25 cellular contexts compared by ENCODE assay signal in genomic region chr7:130145424-130146106, GRCh38. TPM values are rescaled to one million over a fixed set of nuclear protein-coding genes. Genes with fewer than 3 reads are reported as not detected.
DNase-seq lines count a peak whose midpoint lies in the region; ATAC-seq, FAIRE-seq and TF ChIP-seq lines count a peak whose summit lies in the region.
"Had no signal": no experiment of that assay in that cellular context is flagged by ENCODE, and none has a peak within 500 bp of the region (broad histone marks: within the 10 kb centered on the region; RNA-seq: fewer than 3 reads in every experiment).

No MANE protein-coding gene starts in this region.

- H3K36me3 Mint-ChIP-seq in activated CD8-positive, alpha-beta T cell treated with anti-CD3 and anti-CD28 coated beads, Interleukin-2, amount 10 ng/mL, durations not matched to agents 7 days and 5 days (ENCODE audit: low read depth): peaks cover 2% of the 10 kb centered on the region
- H3K36me3 Mint-ChIP-seq: activated CD4-positive, alpha-beta memory T cell treated with anti-CD3 and anti-CD28 coated beads for 36 hours had no signal

- H3K27me3 ChIP-seq in lower lobe of right lung (ENCODE audit: low read depth) (no peaks in the 10 kb centered on the region), pancreas (no peaks in the 10 kb centered on the region), psoas muscle (ENCODE audit: insufficient read depth in 3 of 3, low read length in 2 of 3) (no peaks in the 10 kb centered on the region), small intestine (ENCODE audit: control insufficient read depth in 2 of 2, insufficient read depth in 2 of 2, low read length in 2 of 2) (no peaks in the 10 kb centered on the region)
- H3K27me3 ChIP-seq: heart left ventricle, left lung, vagina had no signal

- intact Hi-C loops in lower lobe of right lung (cut with DNase I): no loop called here
- intact Hi-C loops in pancreas (cut with DNase I): no loop called here
- intact Hi-C loops in psoas muscle (cut with DNase I): no loop called here

- H3K4me1 Mint-ChIP-seq in activated CD8-positive, alpha-beta T cell treated with anti-CD3 and anti-CD28 coated beads, Interleukin-2, amount 10 ng/mL, durations not matched to agents 7 days and 5 days (ENCODE audit: low read depth): peaks cover 4% of the 10 kb centered on the region

- POLR2A ChIA-PET in activated CD8-positive, alpha-beta T cell treated with anti-CD3 and anti-CD28 coated beads, Interleukin-2, amount 10 ng/mL, durations not matched to agents 7 days and 5 days (lab: Charles Lee): no interaction called here

- CTCF ChIA-PET in activated CD8-positive, alpha-beta T cell treated with anti-CD3 and anti-CD28 coated beads, Interleukin-2, amount 10 ng/mL, durations not matched to agents 7 days and 5 days (lab: Charles Lee): no interaction called here

- H3K4me1 ChIP-seq in lower lobe of right lung (peaks cover 23% of the 10 kb centered on the region), pancreas (peaks cover 7 to 11% (median 7%) of the 10 kb centered on the region in 3 donors), psoas muscle (no peaks in the 10 kb centered on the region), small intestine (ENCODE audit: control insufficient read depth in 2 of 2, insufficient read depth in 1 of 2, low read depth in 1 of 2, low read length in 1 of 2) (peaks cover 0 to 5% of the 10 kb centered on the region in 2 donors)

- H3K4me3 Mint-ChIP-seq in activated CD8-positive, alpha-beta T cell treated with anti-CD3 and anti-CD28 coated beads, Interleukin-2, amount 10 ng/mL, durations not matched to agents 7 days and 5 days: no peak overlapping the region
- H3K4me3 Mint-ChIP-seq: activated CD4-positive, alpha-beta memory T cell treated with anti-CD3 and anti-CD28 coated beads for 36 hours; dendritic cell treated with granulocyte-macrophage colony-stimulating factor and Interleukin-4, amounts not matched to agents 40 ng/mL and 50 ng/mL, for 4 days had no signal

- no peaks in the 10 kb centered on the region for H3K36me3 ChIP-seq in lower lobe of right lung
- H3K36me3 ChIP-seq in pancreas: no peaks in the 10 kb centered on the region
- no peaks in the 10 kb centered on the region for H3K36me3 ChIP-seq in psoas muscle (ENCODE audit: insufficient read depth in 1 of 2, low read depth in 1 of 2)
- no peaks in the 10 kb centered on the region for H3K36me3 ChIP-seq in small intestine (ENCODE audit: control insufficient read depth in 2 of 2, insufficient read depth in 2 of 2, low read length in 2 of 2)
- H3K36me3 ChIP-seq: heart left ventricle, left lung, vagina had no signal

- H3K9me3 Mint-ChIP-seq in activated CD8-positive, alpha-beta T cell treated with anti-CD3 and anti-CD28 coated beads, Interleukin-2, amount 10 ng/mL, durations not matched to agents 7 days and 5 days (ENCODE audit: insufficient read depth): no peaks in the 10 kb centered on the region
- H3K9me3 Mint-ChIP-seq: activated CD4-positive, alpha-beta memory T cell treated with anti-CD3 and anti-CD28 coated beads for 36 hours; dendritic cell treated with granulocyte-macrophage colony-stimulating factor and Interleukin-4, amounts not matched to agents 40 ng/mL and 50 ng/mL, for 4 days had no signal

- peaks cover 35% of the 10 kb centered on the region for H3K27me3 Mint-ChIP-seq in activated CD8-positive, alpha-beta T cell treated with anti-CD3 and anti-CD28 coated beads, Interleukin-2, amount 10 ng/mL, durations not matched to agents 7 days and 5 days (ENCODE audit: low read depth)

- TF ChIP-seq CTCF in GM12872 (IDR thresholded peaks at IDR 0.05; ENCODE audit: insufficient read depth, low read depth, low read length) (0 out of 3 replicates have a peak, but pooled peaks have one; percentile 2), lower lobe of right lung (IDR thresholded peaks at IDR 0.05) (no peak), pancreas (IDR thresholded peaks at IDR 0.05) (no peak), GM10266 (IDR thresholded peaks at IDR 0.05; ENCODE audit: control insufficient read depth, insufficient read depth, low read depth, missing control alignments) (no peak), psoas muscle (IDR thresholded peaks at IDR 0.05) (no peak)

- DNase-seq in activated CD8-positive, alpha-beta T cell treated with anti-CD3 and anti-CD28 coated beads, Interleukin-2, amount 10 ng/mL, durations not matched to agents 7 days and 5 days: peak; percentile 18
- DNase-seq in lower lobe of right lung (no peak), pancreas (no peak), GM10266 (ENCODE audit: extremely low spot score) (no peak), psoas muscle (no peak), small intestine (no peak)
- DNase-seq: activated CD4-positive, alpha-beta memory T cell treated with anti-CD3 and anti-CD28 coated beads for 36 hours; activated effector memory CD4-positive, alpha-beta T cell treated with anti-CD3 and anti-CD28 coated beads, Interleukin-2, amount 50 U/mL, for 16 hours; activated T-cell treated with anti-CD3 and anti-CD28 coated beads for 4 hours; H7; heart left ventricle; left lung; NCI-H524 treated with DMSO at 0.1 percent for 48 hours; occipital lobe; right cardiac atrium; stimulated activated CD8-positive, alpha-beta memory T cell treated with anti-CD3 and anti-CD28 coated beads, Interleukin-4, amount 100 ng/mL, for 48 hours; T-helper 2 cell had no signal

- H3K9me3 ChIP-seq in lower lobe of right lung: no peaks in the 10 kb centered on the region
- H3K9me3 ChIP-seq in pancreas: no peaks in the 10 kb centered on the region
- H3K9me3 ChIP-seq in psoas muscle: no peaks in the 10 kb centered on the region
- H3K9me3 ChIP-seq in small intestine (ENCODE audit: control insufficient read depth, low read depth): no peaks in the 10 kb centered on the region
- H3K9me3 ChIP-seq: heart left ventricle, left lung, vagina had no signal

- H3K27ac ChIP-seq in lower lobe of right lung (peak overlapping the region; percentile 28), pancreas (peak overlapping the region in 3 of 4 donors; percentile 36 to 87 (median 67)), psoas muscle (no peak overlapping the region), small intestine (ENCODE audit: low read depth in 1 of 2, low read length in 1 of 2) (no peak overlapping the region)
- H3K27ac ChIP-seq: BLaER1 treated with 17β-estradiol and CSF1 and Interleukin-3, amounts not matched to agents 10 nM and 100 nM; heart left ventricle; SK-N-MC; vagina had no signal

- H3K4me3 ChIP-seq in lower lobe of right lung: no peak overlapping the region
- H3K4me3 ChIP-seq in pancreas: no peak overlapping the region
- H3K4me3 ChIP-seq in psoas muscle: no peak overlapping the region
- no peak overlapping the region for H3K4me3 ChIP-seq in small intestine (ENCODE audit: low read depth in 1 of 2, low read length in 2 of 2)
- H3K4me3 ChIP-seq: BLaER1 treated with 17β-estradiol and CSF1 and Interleukin-3, amounts not matched to agents 10 nM and 100 nM; heart left ventricle; left lung; SK-N-MC; vagina had no signal

- FAIRE-seq in pancreas (lab: Jason Lieb, UNC) (no peak), small intestine (lab: Jason Lieb, UNC) (no peak)
- FAIRE-seq: bronchial epithelial cell, RCC 7860 had no signal

- no peak overlapping the region for H3K27ac Mint-ChIP-seq in activated CD8-positive, alpha-beta T cell treated with anti-CD3 and anti-CD28 coated beads, Interleukin-2, amount 10 ng/mL, durations not matched to agents 7 days and 5 days
- H3K27ac Mint-ChIP-seq: activated CD4-positive, alpha-beta memory T cell treated with anti-CD3 and anti-CD28 coated beads for 36 hours; dendritic cell treated with granulocyte-macrophage colony-stimulating factor and Interleukin-4, amounts not matched to agents 40 ng/mL and 50 ng/mL, for 4 days had no signal

- no peak for ATAC-seq in activated CD8-positive, alpha-beta T cell treated with anti-CD3 and anti-CD28 coated beads, Interleukin-2, amount 10 ng/mL, durations not matched to agents 7 days and 5 days
- ATAC-seq in lower lobe of right lung: no peak
- ATAC-seq in pancreas: no peak
- no peak for ATAC-seq in HG03460 (IDR thresholded peaks at IDR 0.05; ENCODE audit: unreplicated experiment)
- no peak for ATAC-seq in psoas muscle
- ATAC-seq: heart left ventricle, right cardiac atrium had no signal

- WGBS in pancreas, 2 donors: 87 to 92% methylated on average over 15 of the region's 15 CpGs
- WGBS in psoas muscle, 3 donors: 88 to 90% (median 89%) methylated on average over 15 of the region's 15 CpGs
- 67 to 80% (median 71%) methylated on average over 15 of the region's 15 CpGs for WGBS in small intestine, 3 donors

RNA-seq across cellular contexts. Expression of gene TMEM209, which starts 59.6 kb away (rescaled TPM):
- total RNA-seq in activated CD8-positive, alpha-beta T cell treated with anti-CD3 and anti-CD28 coated beads, Interleukin-2, amount 10 ng/mL, durations not matched to agents 7 days and 5 days: 10 to 100 TPM; 40.2 to 43.4 TPM
- total RNA-seq in lower lobe of right lung: 21.7 TPM
- 10 to 100 TPM in 5 of 6 donors, 1 to 10 TPM in 1; 9.3 to 16.1 (median 11.4) TPM for total RNA-seq in pancreas
- polyA plus RNA-seq in pancreas: 1 to 10 TPM; 4.2 to 5.9 TPM
- total RNA-seq in psoas muscle: 10 to 100 TPM in 1 of 4 donors, 1 to 10 TPM in 3; 7.0 to 11.3 (median 8.8) TPM
- polyA plus RNA-seq in psoas muscle: 10 to 100 TPM in 1 of 3 donors, 1 to 10 TPM in 2; 5.2 to 10.2 (median 9.3) TPM
- 10 to 100 TPM in 1 of 3 donors, 1 to 10 TPM in 2; 4.3 to 12.4 (median 5.6) TPM for polyA plus RNA-seq in small intestine

Comparison
In these comparisons a context has a peak if more than half of its experiments do, and no peak if none do; other contexts are left out.
1. H3K27ac ChIP-seq: peak in lower lobe of right lung (single experiment) and pancreas (3 of 4); none in psoas muscle (single experiment) and small intestine (0 of 2).